In genomic region chr10:84328303-84329093, GRCh38 we compare ENCODE assay signal across 1 cellular context.
TF ChIP-seq lines count a peak whose summit lies in the region.

Gene CCSER2, plus strand, starts transcription at chr10:84328589. Its CDS starts 42,464 bp downstream, at chr10:84371053.

TF ChIP-seq in HepG2, 621 proteins besides CTCF, POLR2A, EP300 and RAD21 (continued from another document and continues in another):
- no peak for TF ChIP-seq HNF1A (IDR thresholded peaks at IDR 0.05; ENCODE audit: low read depth)
- TF ChIP-seq HNF1A (CRISPR knock-in tag; IDR thresholded peaks at IDR 0.05; ENCODE audit: borderline replicate concordance): no peak
- no peak for TF ChIP-seq HMG20A (CRISPR knock-in tag; IDR thresholded peaks at IDR 0.05; ENCODE audit: borderline replicate concordance)
- TF ChIP-seq SOX5 (CRISPR knock-in tag; IDR thresholded peaks at IDR 0.05; ENCODE audit: borderline replicate concordance): peak; percentile 37; the same call in 1 of the 2 replicates
- TF ChIP-seq ZSCAN30 (CRISPR knock-in tag; IDR thresholded peaks at IDR 0.05): no peak
- TF ChIP-seq MLLT10 (CRISPR knock-in tag; IDR thresholded peaks at IDR 0.05): no peak
- no peak for TF ChIP-seq ZBTB26 (CRISPR knock-in tag; IDR thresholded peaks at IDR 0.05; ENCODE audit: borderline replicate concordance)
- no peak for TF ChIP-seq MLXIP (CRISPR knock-in tag; IDR thresholded peaks at IDR 0.05; ENCODE audit: borderline replicate concordance)
- no peak for TF ChIP-seq ZMYM3 (CRISPR knock-in tag; IDR thresholded peaks at IDR 0.05)
- TF ChIP-seq ZBTB49 (CRISPR knock-in tag; IDR thresholded peaks at IDR 0.05; ENCODE audit: borderline replicate concordance): no peak
- TF ChIP-seq ZNF513 (CRISPR knock-in tag; conservative IDR thresholded peaks at IDR 0.05): no peak
- no peak for TF ChIP-seq HHEX (CRISPR knock-in tag; IDR thresholded peaks at IDR 0.05)
- TF ChIP-seq RXRA (CRISPR knock-in tag; IDR thresholded peaks at IDR 0.05): no peak
- TF ChIP-seq NPAS2 (CRISPR knock-in tag; IDR thresholded peaks at IDR 0.05; ENCODE audit: borderline replicate concordance): no peak
- no peak; the same call in 1 of the 2 replicates for TF ChIP-seq CBX5 (CRISPR knock-in tag; IDR thresholded peaks at IDR 0.05; ENCODE audit: borderline replicate concordance)
- no peak for TF ChIP-seq HNRNPK (IDR thresholded peaks at IDR 0.05; ENCODE audit: low read depth, low read length, poor library complexity, severe bottlenecking)
- TF ChIP-seq PAXIP1 (CRISPR knock-in tag; conservative IDR thresholded peaks at IDR 0.05): no peak; the same call in 1 of the 2 replicates
- TF ChIP-seq ZNF850 (CRISPR knock-in tag; conservative IDR thresholded peaks at IDR 0.05): no peak
- no peak for TF ChIP-seq ZSCAN29 (CRISPR knock-in tag; conservative IDR thresholded peaks at IDR 0.05)
- TF ChIP-seq ZNF205 (CRISPR knock-in tag; IDR thresholded peaks at IDR 0.05): no peak
- 0 out of 2 replicates have a peak, but pooled peaks have one; percentile 65 for TF ChIP-seq ZSCAN21 (CRISPR knock-in tag; IDR thresholded peaks at IDR 0.05; ENCODE audit: borderline replicate concordance)
- peak; percentile 51; the same call in 1 of the 2 replicates for TF ChIP-seq ZNF724P (CRISPR knock-in tag; IDR thresholded peaks at IDR 0.05; ENCODE audit: borderline replicate concordance)
- TF ChIP-seq TBP (CRISPR knock-in tag; IDR thresholded peaks at IDR 0.05): 0 out of 2 replicates have a peak, but pooled peaks have one; percentile 83
- TF ChIP-seq LCORL (IDR thresholded peaks at IDR 0.05): no peak
- TF ChIP-seq LCORL (CRISPR knock-in tag; IDR thresholded peaks at IDR 0.05): no peak
- TF ChIP-seq ZNF3 (CRISPR knock-in tag; IDR thresholded peaks at IDR 0.05): no peak
- no peak; the same call in 1 of the 2 replicates for TF ChIP-seq PHF21A (CRISPR knock-in tag; IDR thresholded peaks at IDR 0.05)
- TF ChIP-seq NR1H2 (CRISPR knock-in tag; IDR thresholded peaks at IDR 0.05; ENCODE audit: borderline replicate concordance, low read depth): no peak
- TF ChIP-seq SPEN (CRISPR knock-in tag; IDR thresholded peaks at IDR 0.05; ENCODE audit: low read depth): peak; percentile 26; the same call in 1 of the 2 replicates
- no peak for TF ChIP-seq CC2D1A (CRISPR knock-in tag; IDR thresholded peaks at IDR 0.05)
- TF ChIP-seq ZNF414 (CRISPR knock-in tag; IDR thresholded peaks at IDR 0.05): no peak
- no peak for TF ChIP-seq PRDM4 (CRISPR knock-in tag; IDR thresholded peaks at IDR 0.05; ENCODE audit: borderline replicate concordance)
- 0 out of 2 replicates have a peak, but pooled peaks have one; percentile 19 for TF ChIP-seq FOXA3 (CRISPR knock-in tag; IDR thresholded peaks at IDR 0.05)
- TF ChIP-seq ZNF660 (CRISPR knock-in tag; IDR thresholded peaks at IDR 0.05; ENCODE audit: borderline replicate concordance, low read depth): no peak
- TF ChIP-seq PATZ1 (CRISPR knock-in tag; IDR thresholded peaks at IDR 0.05): peak; percentile 47; the same call in 1 of the 2 replicates
